In genomic region chr15:64162478-64162868, GRCh38 we compare ENCODE assay signal across 9 cellular contexts. TPM values are rescaled to one million over a fixed set of nuclear protein-coding genes. Genes with fewer than 3 reads are reported as not detected.
A peak's percentile ranks its signal among the peaks of the same experiment; 100 is the strongest.
DNase-seq lines count a peak whose midpoint lies in the region; ATAC-seq, FAIRE-seq and TF ChIP-seq lines count a peak whose summit lies in the region.
"Had no signal": no experiment of that assay in that cellular context is flagged by ENCODE, and none has a peak within 500 bp of the region (broad histone marks: within the 10 kb centered on the region; RNA-seq: fewer than 3 reads in every experiment).

No MANE protein-coding gene starts in this region.

- peak overlapping the region; percentile 91 for H3K4me3 Mint-ChIP-seq in memory B cell

- no peaks in the 10 kb centered on the region for H3K9me3 ChIP-seq in A549
- H3K9me3 ChIP-seq in HUES48 (ENCODE audit: control insufficient read depth, insufficient read depth, low read length), result no peaks in the 10 kb centered on the region

- no peak for TF ChIP-seq POLR2A in A549 (IDR thresholded peaks at IDR 0.05; ENCODE audit: low read length)

- H3K9ac ChIP-seq in HUES48 (ENCODE audit: low read depth, low read length), result peak overlapping the region; percentile 86

- no peak for TF ChIP-seq CTCF in A549 (IDR thresholded peaks at IDR 0.05)

- peak; percentile 62 to 69 for ATAC-seq in A549
- ATAC-seq in GM19455 (IDR thresholded peaks at IDR 0.05; ENCODE audit: unreplicated experiment), result peak; percentile 31
- ATAC-seq in memory B cell (ENCODE audit: low read depth), result peak; percentile 2

- peaks cover 34% of the 10 kb centered on the region for H3K36me3 ChIP-seq in HUES48 (ENCODE audit: control insufficient read depth, insufficient read depth, low read length)
- peaks cover 3% of the 10 kb centered on the region for H3K36me3 ChIP-seq in urinary bladder (ENCODE audit: insufficient read depth)

- peak overlapping the region; percentile 88 for H3K27ac Mint-ChIP-seq in memory B cell

- H3K27ac ChIP-seq in A549 (peak overlapping the region; percentile 85 to 92), HUES48 (ENCODE audit: low read depth, low read length) (peak overlapping the region; percentile 86), caudate nucleus (ENCODE audit: low read depth, low read length) (peak overlapping the region; percentile 82), urinary bladder (ENCODE audit: low read depth) (peak overlapping the region; percentile 87)

- H3K27me3 Mint-ChIP-seq in memory B cell, result no peaks in the 10 kb centered on the region

- FAIRE-seq in A549 (lab: Jason Lieb, UNC), result no peak
- FAIRE-seq: endometrium had no signal

- no peak for TF ChIP-seq RAD21 in A549 (conservative IDR thresholded peaks at IDR 0.05 in 1 of 2, IDR thresholded peaks at IDR 0.05 in 1 of 2)

- peak overlapping the region; percentile 95 for H3K4me2 ChIP-seq in A549

- H3K36me3 Mint-ChIP-seq in memory B cell, result peaks cover 21% of the 10 kb centered on the region

- H3K4me1 ChIP-seq in A549 (peaks cover 32% of the 10 kb centered on the region), HUES48 (ENCODE audit: control insufficient read depth, insufficient read depth, low read length) (peaks cover 16% of the 10 kb centered on the region), urinary bladder (ENCODE audit: insufficient read depth) (peaks cover 2% of the 10 kb centered on the region)

- CTCF ChIA-PET in A549 (lab: Yijun Ruan, JAX), result interaction anchor here (1.1 to 5.7 kb wide), 8 partner anchors 8 to 553 kb away, joined by 3 to 69 read pairs (median 4); partner anchors contain the start of gene SNX22

- WGBS in A549 (ENCODE audit: missing lambda C conversion rate), result under 1% methylated on average over 7 of the region's 21 CpGs
- 1% methylated on average over 21 of the region's 21 CpGs for WGBS in urinary bladder

- DNase-seq in A549 (ENCODE audit: low read depth in 1 of 2, low spot score in 1 of 2), result peak in 1 of 2 experiments; percentile 46
- peak in 4 of 61 donors; percentile 60 to 79 (median 77) for DNase-seq in caudate nucleus (lab: John Stamatoyannopoulos, UW)
- no peak for DNase-seq in memory B cell (ENCODE audit: low spot score in 2 of 2)
- DNase-seq in GM19238 (ENCODE audit: insufficient read length, low spot score), result no peak
- no peak for DNase-seq in NCI-H187 (lab: John Stamatoyannopoulos, UW)

- peaks cover 43% of the 10 kb centered on the region for H3K4me1 Mint-ChIP-seq in memory B cell

- POLR2A ChIA-PET in A549 (lab: Yijun Ruan, JAX), result interaction anchor here (0.7 to 2.3 kb wide), 5 partner anchors 9 to 225 kb away, joined by 3 to 19 read pairs (median 7); partner anchors contain the start of gene TRIP4

- no peak for TF ChIP-seq EP300 in A549 (IDR thresholded peaks at IDR 0.05)

- H3K27me3 ChIP-seq in HUES48 (ENCODE audit: control insufficient read depth, insufficient read depth, low read length), result no peaks in the 10 kb centered on the region

- H3K9me3 Mint-ChIP-seq in memory B cell, result no peaks in the 10 kb centered on the region

- H3K4me3 ChIP-seq in A549 (peak overlapping the region; percentile 80), HUES48 (ENCODE audit: low read depth, low read length) (peak overlapping the region; percentile 89), urinary bladder (ENCODE audit: low read depth, low read length) (peak overlapping the region; percentile 81)

TF ChIP-seq in A549, 52 proteins besides CTCF, POLR2A, EP300 and RAD21:
- TF ChIP-seq ZFP36 (IDR thresholded peaks at IDR 0.05; ENCODE audit: borderline replicate concordance, partially characterized antibody) (no peak), HOXB13 (CRISPR knock-in tag; IDR thresholded peaks at IDR 0.05; ENCODE audit: low read depth) (no peak), HMGXB4 (CRISPR knock-in tag; IDR thresholded peaks at IDR 0.05; ENCODE audit: borderline replicate concordance) (no peak), POLR2AphosphoS2 (conservative IDR thresholded peaks at IDR 0.05; ENCODE audit: low read length) (no peak), PHF8 (IDR thresholded peaks at IDR 0.05; ENCODE audit: borderline replicate concordance, low read depth) (no peak), RFX5 (IDR thresholded peaks at IDR 0.05) (no peak), KDM5A (IDR thresholded peaks at IDR 0.05) (no peak), CEBPB (IDR thresholded peaks at IDR 0.05) (no peak), TP53 (CRISPR knock-in tag; IDR thresholded peaks at IDR 0.05) (no peak), KDM1A (IDR thresholded peaks at IDR 0.05; ENCODE audit: low read depth) (no peak), BCL3 (IDR thresholded peaks at IDR 0.05) (no peak), HEYL (CRISPR knock-in tag; IDR thresholded peaks at IDR 0.05) (no peak)

RNA-seq across cellular contexts. Expression of gene PPIB, which starts 0.3 kb away (rescaled TPM):
- polyA plus RNA-seq in A549 (2011; rRNA removed) (594 and 676 TPM in 2 replicates), A549 (2017; fragmentation: RNase III; extraction: RNeasy Plus Mini Kit Qiagen cat#74134 plus additional on column Dnase treatment) (745 to 807 TPM (median 792 TPM) in 3 replicates), urinary bladder (420 TPM)
- polyA plus RNA-seq in A549 (2012; cell fraction: cytosol; rRNA removed), result 659 and 774 TPM in 2 replicates
- 436 and 458 TPM in 2 replicates for polyA plus RNA-seq in A549 (2012; cell fraction: nucleus; rRNA removed)
- polyA minus RNA-seq in A549 (2011; rRNA and poly(A)+ RNA removed), result 271 and 314 TPM in 2 replicates
- 309 TPM for total RNA-seq in urinary bladder

RNA-seq across cellular contexts. Expression of gene SNX22, which starts 10.9 kb away (rescaled TPM):
- 0.22 and 0.41 TPM in 2 replicates for polyA plus RNA-seq in A549 (2011; rRNA removed)
- 0.79 and 1.00 TPM in 2 replicates for polyA plus RNA-seq in A549 (2012; cell fraction: cytosol; rRNA removed)
- 2.9 and 3.5 TPM in 2 replicates for polyA plus RNA-seq in A549 (2012; cell fraction: nucleus; rRNA removed)
- polyA plus RNA-seq in A549 (2017; fragmentation: RNase III; extraction: RNeasy Plus Mini Kit Qiagen cat#74134 plus additional on column Dnase treatment), result 0.73 to 1.1 TPM (median 0.91 TPM) in 3 replicates
- 0.88 and 1.2 TPM in 2 replicates for polyA minus RNA-seq in A549 (2011; rRNA and poly(A)+ RNA removed)
- 0.42 TPM for total RNA-seq in urinary bladder
- polyA plus RNA-seq in urinary bladder, result 1.1 TPM

Comparison
In these comparisons a context has a peak if more than half of its experiments do, and no peak if none do; other contexts are left out.
1. ATAC-seq: peak in every context shown above with its lines; median percentile 66 in A549; 31 in GM19455; 2 in memory B cell.